20 cellular contexts compared by ENCODE assay signal in genomic region chr3:58518304-58518789, GRCh38. TPM values are rescaled to one million over a fixed set of nuclear protein-coding genes. Genes with fewer than 3 reads are reported as not detected.
DNase-seq lines count a peak whose midpoint lies in the region; ATAC-seq and TF ChIP-seq lines count a peak whose summit lies in the region.
"Had no signal": no experiment of that assay in that cellular context is flagged by ENCODE, and none has a peak within 500 bp of the region (broad histone marks: within the 10 kb centered on the region; RNA-seq: fewer than 3 reads in every experiment).

No MANE protein-coding gene starts in this region.

- H3K27ac ChIP-seq in mesendoderm (ENCODE audit: low read depth, low read length) (no peak overlapping the region), Peyer's patch (peak overlapping the region in 1 of 4 donors; percentile 19)
- H3K27ac ChIP-seq: cardiac muscle cell had no signal

- no peaks in the 10 kb centered on the region for H3K79me2 ChIP-seq in mesendoderm (ENCODE audit: control insufficient read depth, insufficient read depth, low read length)

- peak overlapping the region; percentile 38; the same call in 1 of the 2 replicates for H3K27ac Mint-ChIP-seq in WTC11
- H3K27ac Mint-ChIP-seq: activated CD4-positive, alpha-beta T cell treated with anti-CD3 and anti-CD28 coated beads, Interleukin-2, amount 10 ng/mL, durations not matched to agents 24 days and 14 days; HFFc6 had no signal

- H3K27me3 Mint-ChIP-seq in WTC11 (ENCODE audit: low read depth): no peaks in the 10 kb centered on the region; the same call in 1 of the 2 replicates

- DNase-seq in D341Med (ENCODE audit: low spot score) (peak; percentile 90), WTC11 (ENCODE audit: low spot score) (no peak), mesendoderm (peak; percentile 31), Peyer's patch (no peak), activated gamma-delta T cell treated with Interleukin-2 at 50 U/mL for 16 hours (no peak)
- DNase-seq: activated CD4-positive, alpha-beta T cell treated with anti-CD3 and anti-CD28 coated beads, Interleukin-2, amount 10 ng/mL, durations not matched to agents 24 days and 14 days; activated CD8-positive, alpha-beta memory T cell treated with anti-CD3 and anti-CD28 coated beads, Interleukin-2, amount 50 U/mL, for 48 hours; activated effector memory CD4-positive, alpha-beta T cell treated with Interleukin-2 at 50 U/mL for 16 hours; dermis blood vessel endothelial cell; DMS79 treated with DMSO at 0.1 percent for 48 hours; HFFc6; Kasumi-1; midbrain; NCI-H1436 treated with DMSO at 0.1 percent for 48 hours; NCI-H226 had no signal

- H3K79me1 ChIP-seq in mesendoderm (ENCODE audit: low read length): no peaks in the 10 kb centered on the region

- no peak overlapping the region for H2AK5ac ChIP-seq in mesendoderm (ENCODE audit: low read length)

- no peak overlapping the region for H3K9ac ChIP-seq in mesendoderm (ENCODE audit: low read length)

- no CpG with 5 or more reads among the region's 3 CpGs for WGBS in mesendoderm (ENCODE audit: extremely low coverage, insufficient coverage, low lambda C conversion rate)

- POLR2A ChIA-PET in WTC11 (lab: Charles Lee): no interaction called here

- no peak overlapping the region for H3K56ac ChIP-seq in mesendoderm (ENCODE audit: low read length)

- H2BK15ac ChIP-seq in mesendoderm (replicated peaks; ENCODE audit: low read depth): no peak overlapping the region

- CTCF ChIA-PET in WTC11 (lab: Charles Lee): interaction anchor here (0.6 to 3.9 kb wide), 2 partner anchors 12 to 211 kb away, joined by 3 to 14 read pairs; no protein-coding TSS in a partner anchor

- H3K4me3 ChIP-seq in mesendoderm (ENCODE audit: low read length) (no peak overlapping the region), Peyer's patch (no peak overlapping the region)
- H3K4me3 ChIP-seq: cardiac muscle cell had no signal

- H4K5ac ChIP-seq in mesendoderm (ENCODE audit: low read length): no peak overlapping the region

- no peak overlapping the region for H4K8ac ChIP-seq in mesendoderm (ENCODE audit: low read depth, low read length)

- no peaks in the 10 kb centered on the region for H3K36me3 ChIP-seq in mesendoderm (ENCODE audit: control insufficient read depth, insufficient read depth, low read length)
- H3K36me3 ChIP-seq in Peyer's patch: peaks cover 0 to 83% (median 0%) of the 10 kb centered on the region in 3 donors
- H3K36me3 ChIP-seq: cardiac muscle cell had no signal

- TF ChIP-seq EP300 in Ishikawa (IDR thresholded peaks at IDR 0.05; ENCODE audit: borderline replicate concordance): no peak

- H3K4me1 ChIP-seq in mesendoderm (ENCODE audit: control insufficient read depth, low read depth, low read length): peaks cover 7% of the 10 kb centered on the region
- H3K4me1 ChIP-seq in Peyer's patch: no peaks in the 10 kb centered on the region

- no peaks in the 10 kb centered on the region for H3K36me3 Mint-ChIP-seq in WTC11

- H2BK5ac ChIP-seq in mesendoderm (ENCODE audit: low read length): no peak overlapping the region

- no peaks in the 10 kb centered on the region for H3K9me3 ChIP-seq in Peyer's patch

- H3K4ac ChIP-seq in mesendoderm (ENCODE audit: low read depth, low read length): no peak overlapping the region

- no peak overlapping the region for H3K23ac ChIP-seq in mesendoderm (ENCODE audit: low read length)

- H3K18ac ChIP-seq in mesendoderm (ENCODE audit: low read length): no peak overlapping the region

- H3K4me3 Mint-ChIP-seq in WTC11: no peak overlapping the region
- H3K4me3 Mint-ChIP-seq: activated CD4-positive, alpha-beta T cell treated with anti-CD3 and anti-CD28 coated beads, Interleukin-2, amount 10 ng/mL, durations not matched to agents 24 days and 14 days; HFFc6 had no signal

- TF ChIP-seq CTCF in WTC11 (IDR thresholded peaks at IDR 0.05) (no peak), Peyer's patch (IDR thresholded peaks at IDR 0.05) (no peak)

- peaks cover 41% of the 10 kb centered on the region for H3K4me1 Mint-ChIP-seq in WTC11
- H3K4me1 Mint-ChIP-seq: activated CD4-positive, alpha-beta T cell treated with anti-CD3 and anti-CD28 coated beads, Interleukin-2, amount 10 ng/mL, durations not matched to agents 24 days and 14 days had no signal

- H3K4me2 ChIP-seq in mesendoderm (ENCODE audit: low read length): no peak overlapping the region

- TF ChIP-seq POLR2A in Peyer's patch (IDR thresholded peaks at IDR 0.05): no peak

- ATAC-seq in WTC11 (0 out of 2 replicates have a peak, but pooled peaks have one; percentile 11), GM21390 (IDR thresholded peaks at IDR 0.05; ENCODE audit: unreplicated experiment) (no peak), HG02571 (IDR thresholded peaks at IDR 0.05; ENCODE audit: unreplicated experiment) (no peak)

- no peak for TF ChIP-seq RAD21 in Ishikawa (IDR thresholded peaks at IDR 0.05; ENCODE audit: low read depth)

- H2BK120ac ChIP-seq in mesendoderm (ENCODE audit: low read depth, low read length): no peak overlapping the region

- H3K27me3 ChIP-seq in mesendoderm (ENCODE audit: insufficient read depth, low read length, poor library complexity) (no peaks in the 10 kb centered on the region), Peyer's patch (no peaks in the 10 kb centered on the region)
- H3K27me3 ChIP-seq: cardiac muscle cell had no signal

- no peaks in the 10 kb centered on the region for H3K9me3 Mint-ChIP-seq in WTC11
- H3K9me3 Mint-ChIP-seq: activated CD4-positive, alpha-beta T cell treated with anti-CD3 and anti-CD28 coated beads, Interleukin-2, amount 10 ng/mL, durations not matched to agents 24 days and 14 days; HFFc6 had no signal

TF ChIP-seq in Ishikawa, 13 proteins besides CTCF, POLR2A, EP300 and RAD21 (continues in another document):
- TF ChIP-seq FOXM1 (IDR thresholded peaks at IDR 0.05; ENCODE audit: borderline replicate concordance, low read depth): no peak
- TF ChIP-seq CEBPB (IDR thresholded peaks at IDR 0.05): 0 out of 2 replicates have a peak, but pooled peaks have one; percentile 27
- TF ChIP-seq EGR1 (IDR thresholded peaks at IDR 0.05): no peak
- TF ChIP-seq NFIC (IDR thresholded peaks at IDR 0.05): no peak

TF ChIP-seq in WTC11, 78 proteins besides CTCF, POLR2A, EP300 and RAD21 (continues in another document):
- no peak for TF ChIP-seq E2F4 (CRISPR knock-in tag; IDR thresholded peaks at IDR 0.05; ENCODE audit: borderline replicate concordance, low read depth)
- TF ChIP-seq GABPB1 (CRISPR knock-in tag; IDR thresholded peaks at IDR 0.05): no peak
- no peak for TF ChIP-seq TEAD4 (CRISPR knock-in tag; IDR thresholded peaks at IDR 0.05)
- TF ChIP-seq, protein P1, sequence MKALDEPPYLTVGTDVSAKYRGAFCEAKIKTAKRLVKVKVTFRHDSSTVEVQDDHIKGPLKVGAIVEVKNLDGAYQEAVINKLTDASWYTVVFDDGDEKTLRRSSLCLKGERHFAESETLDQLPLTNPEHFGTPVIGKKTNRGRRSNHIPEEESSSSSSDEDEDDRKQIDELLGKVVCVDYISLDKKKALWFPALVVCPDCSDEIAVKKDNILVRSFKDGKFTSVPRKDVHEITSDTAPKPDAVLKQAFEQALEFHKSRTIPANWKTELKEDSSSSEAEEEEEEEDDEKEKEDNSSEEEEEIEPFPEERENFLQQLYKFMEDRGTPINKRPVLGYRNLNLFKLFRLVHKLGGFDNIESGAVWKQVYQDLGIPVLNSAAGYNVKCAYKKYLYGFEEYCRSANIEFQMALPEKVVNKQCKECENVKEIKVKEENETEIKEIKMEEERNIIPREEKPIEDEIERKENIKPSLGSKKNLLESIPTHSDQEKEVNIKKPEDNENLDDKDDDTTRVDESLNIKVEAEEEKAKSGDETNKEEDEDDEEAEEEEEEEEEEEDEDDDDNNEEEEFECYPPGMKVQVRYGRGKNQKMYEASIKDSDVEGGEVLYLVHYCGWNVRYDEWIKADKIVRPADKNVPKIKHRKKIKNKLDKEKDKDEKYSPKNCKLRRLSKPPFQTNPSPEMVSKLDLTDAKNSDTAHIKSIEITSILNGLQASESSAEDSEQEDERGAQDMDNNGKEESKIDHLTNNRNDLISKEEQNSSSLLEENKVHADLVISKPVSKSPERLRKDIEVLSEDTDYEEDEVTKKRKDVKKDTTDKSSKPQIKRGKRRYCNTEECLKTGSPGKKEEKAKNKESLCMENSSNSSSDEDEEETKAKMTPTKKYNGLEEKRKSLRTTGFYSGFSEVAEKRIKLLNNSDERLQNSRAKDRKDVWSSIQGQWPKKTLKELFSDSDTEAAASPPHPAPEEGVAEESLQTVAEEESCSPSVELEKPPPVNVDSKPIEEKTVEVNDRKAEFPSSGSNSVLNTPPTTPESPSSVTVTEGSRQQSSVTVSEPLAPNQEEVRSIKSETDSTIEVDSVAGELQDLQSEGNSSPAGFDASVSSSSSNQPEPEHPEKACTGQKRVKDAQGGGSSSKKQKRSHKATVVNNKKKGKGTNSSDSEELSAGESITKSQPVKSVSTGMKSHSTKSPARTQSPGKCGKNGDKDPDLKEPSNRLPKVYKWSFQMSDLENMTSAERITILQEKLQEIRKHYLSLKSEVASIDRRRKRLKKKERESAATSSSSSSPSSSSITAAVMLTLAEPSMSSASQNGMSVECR (CRISPR knock-in tag; IDR thresholded peaks at IDR 0.05; ENCODE audit: borderline replicate concordance): no peak
- TF ChIP-seq PRRX2 (CRISPR knock-in tag; IDR thresholded peaks at IDR 0.05): no peak
- no peak for TF ChIP-seq GRHL2 (CRISPR knock-in tag; IDR thresholded peaks at IDR 0.05; ENCODE audit: insufficient replicate concordance, severe bottlenecking)

RNA-seq across cellular contexts. Expression of gene ACOX2, which starts 18.6 kb away (rescaled TPM):
- total RNA-seq in WTC11 (2021) (1.1 to 1.8 TPM (median 1.1 TPM) in 3 replicates), Peyer's patch (100 to 1,000 TPM in 3 of 4 donors, 10 to 100 TPM in 1; 54.5 to 162 (median 142) TPM)
- 7.6 TPM for polyA plus RNA-seq in mesendoderm (2013, experiment 1 of 2)
- 8.1 TPM for polyA plus RNA-seq in mesendoderm (2013, experiment 2 of 2)
- total RNA-seq: activated CD4-positive, alpha-beta T cell treated with anti-CD3 and anti-CD28 coated beads, Interleukin-2, amount 10 ng/mL, durations not matched to agents 24 days and 14 days had no signal

RNA-seq across cellular contexts. Expression of gene KCTD6, which starts 26.5 kb away (rescaled TPM):
- 15.2 to 16.4 TPM (median 15.5 TPM) in 3 replicates for total RNA-seq in WTC11 (2021)
- polyA plus RNA-seq in mesendoderm (2013, experiment 1 of 2): 44.2 TPM
- polyA plus RNA-seq in mesendoderm (2013, experiment 2 of 2): 42.6 TPM
- 10 to 100 TPM; 10.3 to 14.9 (median 11.9) TPM for total RNA-seq in Peyer's patch

RNA-seq across cellular contexts. Expression of gene FAM107A, which starts 58.8 kb away (rescaled TPM):
- 0.31 to 0.76 TPM (median 0.55 TPM) in 3 replicates for total RNA-seq in WTC11 (2021)
- polyA plus RNA-seq in mesendoderm (2013, experiment 1 of 2): 0.63 TPM
- 0.76 TPM for polyA plus RNA-seq in mesendoderm (2013, experiment 2 of 2)
- 10 to 100 TPM; 11.0 to 93.3 (median 24.3) TPM for total RNA-seq in Peyer's patch
- total RNA-seq: activated CD4-positive, alpha-beta T cell treated with anti-CD3 and anti-CD28 coated beads, Interleukin-2, amount 10 ng/mL, durations not matched to agents 24 days and 14 days; cardiac muscle cell; fibroblast of villous mesenchyme had no signal
- polyA plus RNA-seq: cardiac muscle cell had no signal

Comparison
In these comparisons a context has a peak if more than half of its experiments do, and no peak if none do; other contexts are left out.
1. DNase-seq: peak in D341Med (single experiment) and mesendoderm (single experiment); none in WTC11 (single experiment), Peyer's patch (0 of 3) and activated gamma-delta T cell treated with Interleukin-2 at 50 U/mL for 16 hours (single experiment).
2. RNA of gene ACOX2, which starts 18.6 kb away (total RNA-seq): 54.5 to 162 TPM in Peyer's patch; 1.1 to 1.8 TPM in WTC11; every median in the first group is over 10 times any median in the second.